Comparison of ENCODE assay signal across 9 cellular contexts in the genomic region with DNA sequence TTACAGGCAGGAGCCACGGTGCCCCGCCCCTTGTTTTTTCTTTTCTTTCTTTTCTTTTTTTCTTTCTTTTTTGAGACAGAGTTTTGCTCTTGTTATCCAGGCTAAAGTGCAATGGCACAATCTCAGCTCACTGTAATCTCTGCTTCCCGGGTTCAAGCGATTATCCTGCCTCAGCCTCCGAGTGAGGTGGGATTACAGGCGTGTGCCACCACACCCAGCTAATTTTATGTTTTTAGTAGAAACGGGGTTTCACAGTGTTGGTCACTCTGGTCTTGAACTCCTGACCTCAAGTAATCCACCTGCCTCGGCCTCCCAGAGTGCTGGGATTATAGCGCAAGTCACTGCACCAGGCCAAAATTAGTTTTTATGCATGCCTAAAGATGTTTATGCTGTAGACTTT. TPM values are rescaled to one million over a fixed set of nuclear protein-coding genes. Genes with fewer than 3 reads are reported as not detected.
DNase-seq lines count a peak whose midpoint lies in the region; ATAC-seq and TF ChIP-seq lines count a peak whose summit lies in the region.
"Had no signal": no experiment of that assay in that cellular context is flagged by ENCODE, and none has a peak within 500 bp of the region (broad histone marks: within the 10 kb centered on the region; RNA-seq: fewer than 3 reads in every experiment).

No MANE protein-coding gene starts in this region.

- no peak for ATAC-seq in activated CD8-positive, alpha-beta T cell treated with anti-CD3 and anti-CD28 coated beads, Interleukin-2, amount 10 ng/mL, durations not matched to agents 7 days and 5 days
- ATAC-seq in HG03196 (IDR thresholded peaks at IDR 0.05; ENCODE audit: unreplicated experiment), result no peak
- ATAC-seq in mucosa of descending colon, result no peak
- no peak for ATAC-seq in HG03097 (IDR thresholded peaks at IDR 0.05; ENCODE audit: low FRiP score, unreplicated experiment)

- H3K4me1 ChIP-seq in A673 (ENCODE audit: insufficient read depth, low read length, poor library complexity, severe bottlenecking), result peaks cover 32% of the 10 kb centered on the region
- peaks cover 36% of the 10 kb centered on the region for H3K4me1 ChIP-seq in DOHH2 (ENCODE audit: control insufficient read depth, low read length)
- peaks cover 5% of the 10 kb centered on the region; the same call in 1 of the 2 replicates for H3K4me1 ChIP-seq in iPS-20b (ENCODE audit: insufficient read depth, low read length)
- H3K4me1 ChIP-seq in mucosa of descending colon (ENCODE audit: low read depth), result peaks cover 27% of the 10 kb centered on the region

- peaks cover 63% of the 10 kb centered on the region for H3K4me1 Mint-ChIP-seq in activated CD8-positive, alpha-beta T cell treated with anti-CD3 and anti-CD28 coated beads, Interleukin-2, amount 10 ng/mL, durations not matched to agents 7 days and 5 days (ENCODE audit: low read depth)

- peak overlapping the region; percentile 35 for H3K4me3 Mint-ChIP-seq in activated CD8-positive, alpha-beta T cell treated with anti-CD3 and anti-CD28 coated beads, Interleukin-2, amount 10 ng/mL, durations not matched to agents 7 days and 5 days

- TF ChIP-seq CTCF in A673 (conservative IDR thresholded peaks at IDR 0.05; ENCODE audit: low read depth, low read length) (no peak), DOHH2 (IDR thresholded peaks at IDR 0.05; ENCODE audit: low read depth, low read length, poor library complexity, severe bottlenecking) (no peak), mucosa of descending colon (IDR thresholded peaks at IDR 0.05) (no peak)

- peak overlapping the region; percentile 55; the same call in 1 of the 2 replicates for H3K9ac ChIP-seq in iPS-20b (ENCODE audit: low read depth, low read length)

- POLR2A ChIA-PET in A673 (lab: Charles Lee; ENCODE audit: low non-redundant PET), result no interaction called here
- POLR2A ChIA-PET in activated CD8-positive, alpha-beta T cell treated with anti-CD3 and anti-CD28 coated beads, Interleukin-2, amount 10 ng/mL, durations not matched to agents 7 days and 5 days (lab: Charles Lee), result no interaction called here

- DNase-seq in A673 (ENCODE audit: low spot score) (no peak), mucosa of descending colon (no peak), occipital lobe (lab: John Stamatoyannopoulos, UW) (no peak)
- no peak for DNase-seq in activated CD8-positive, alpha-beta T cell treated with anti-CD3 and anti-CD28 coated beads, Interleukin-2, amount 10 ng/mL, durations not matched to agents 7 days and 5 days
- DNase-seq: NCI-H2081 treated with DMSO at 0.1 percent for 48 hours had no signal

- H3K27me3 Mint-ChIP-seq in activated CD8-positive, alpha-beta T cell treated with anti-CD3 and anti-CD28 coated beads, Interleukin-2, amount 10 ng/mL, durations not matched to agents 7 days and 5 days (ENCODE audit: low read depth), result no peaks in the 10 kb centered on the region

- CTCF ChIA-PET in A673 (lab: Charles Lee), result no interaction called here
- CTCF ChIA-PET in activated CD8-positive, alpha-beta T cell treated with anti-CD3 and anti-CD28 coated beads, Interleukin-2, amount 10 ng/mL, durations not matched to agents 7 days and 5 days (lab: Charles Lee), result interaction anchor here (0.9 kb wide), 1 partner anchor 47 kb away, joined by 3 read pairs; no protein-coding TSS in a partner anchor

- BruUV-seq in A673 (replicated peaks; lab: Mats Ljungman, UMichigan), result no TSS peak

- peaks cover 6% of the 10 kb centered on the region; the same call in 1 of the 2 replicates for H4K20me1 ChIP-seq in DOHH2 (ENCODE audit: control insufficient read depth, insufficient read depth, low read depth, low read length)

- peaks cover 49% of the 10 kb centered on the region for H3K79me2 ChIP-seq in DOHH2 (ENCODE audit: control insufficient read depth, low read length)

- H3F3A ChIP-seq in DOHH2 (ENCODE audit: control insufficient read depth, insufficient read depth), result peaks cover 66% of the 10 kb centered on the region

- no peaks in the 10 kb centered on the region for H3K9me2 ChIP-seq in DOHH2 (replicated peaks; ENCODE audit: control insufficient read depth, low read length)

- H3K4me2 ChIP-seq in DOHH2 (ENCODE audit: low read length), result peak overlapping the region; percentile 89

- peaks cover 67% of the 10 kb centered on the region for H3K36me3 Mint-ChIP-seq in activated CD8-positive, alpha-beta T cell treated with anti-CD3 and anti-CD28 coated beads, Interleukin-2, amount 10 ng/mL, durations not matched to agents 7 days and 5 days (ENCODE audit: low read depth)

- peak overlapping the region; percentile 77 for H3K4me3 ChIP-seq in A673 (ENCODE audit: low read depth, low read length, poor library complexity, severe bottlenecking)
- H3K4me3 ChIP-seq in DOHH2 (ENCODE audit: low read length), result peak overlapping the region; percentile 30; the same call in 1 of the 2 replicates
- peak overlapping the region; percentile 95; the same call in 1 of the 2 replicates for H3K4me3 ChIP-seq in iPS-20b (ENCODE audit: low read length)
- H3K4me3 ChIP-seq in mucosa of descending colon, result no peak overlapping the region

- intact Hi-C loops in A673 (cut with micrococcal nuclease; ENCODE audit: unreplicated experiment) (no loop called here), mucosa of descending colon (cut with DNase I, micrococcal nuclease) (no loop called here)

- peak overlapping the region; percentile 96 for H3K27ac ChIP-seq in A673 (ENCODE audit: low read depth, low read length, poor library complexity, severe bottlenecking)
- H3K27ac ChIP-seq in DOHH2 (ENCODE audit: low read depth, low read length), result no peak overlapping the region
- H3K27ac ChIP-seq in iPS-20b (ENCODE audit: low read length), result no peak overlapping the region

- peaks cover 68% of the 10 kb centered on the region for H3K36me3 ChIP-seq in A673 (ENCODE audit: insufficient read depth, low read length, poor library complexity, severe bottlenecking)
- H3K36me3 ChIP-seq in DOHH2 (ENCODE audit: control insufficient read depth, low read length), result peaks cover 74% of the 10 kb centered on the region
- H3K36me3 ChIP-seq in iPS-20b (ENCODE audit: insufficient read depth, low read depth, low read length), result peaks cover 67% of the 10 kb centered on the region
- H3K36me3 ChIP-seq in mucosa of descending colon (ENCODE audit: low read depth), result peaks cover 15% of the 10 kb centered on the region

- no peaks in the 10 kb centered on the region for H3K27me3 ChIP-seq in A673 (replicated peaks; ENCODE audit: insufficient read depth, low read depth, low read length, poor library complexity)
- H3K27me3 ChIP-seq in DOHH2 (ENCODE audit: control insufficient read depth, low read length), result no peaks in the 10 kb centered on the region; the same call in 1 of the 2 replicates
- H3K27me3 ChIP-seq in iPS-20b (ENCODE audit: insufficient read depth, low read length), result no peaks in the 10 kb centered on the region

- H3K9me3 Mint-ChIP-seq in activated CD8-positive, alpha-beta T cell treated with anti-CD3 and anti-CD28 coated beads, Interleukin-2, amount 10 ng/mL, durations not matched to agents 7 days and 5 days (ENCODE audit: insufficient read depth), result no peaks in the 10 kb centered on the region

- H3K9me3 ChIP-seq in A673 (ENCODE audit: low read depth, low read length, poor library complexity, severe bottlenecking), result no peaks in the 10 kb centered on the region
- no peaks in the 10 kb centered on the region for H3K9me3 ChIP-seq in DOHH2 (ENCODE audit: control insufficient read depth, insufficient read depth, low read length)
- no peaks in the 10 kb centered on the region for H3K9me3 ChIP-seq in iPS-20b (ENCODE audit: insufficient read depth, low read depth, low read length)
- no peaks in the 10 kb centered on the region for H3K9me3 ChIP-seq in mucosa of descending colon

- H3K27ac Mint-ChIP-seq in activated CD8-positive, alpha-beta T cell treated with anti-CD3 and anti-CD28 coated beads, Interleukin-2, amount 10 ng/mL, durations not matched to agents 7 days and 5 days, result peak overlapping the region; percentile 80

RNA-seq across cellular contexts. Expression of a gene that starts 2.5 kb away (rescaled TPM):
- total RNA-seq in A673 (2021) (1,052 and 1,102 TPM in 2 replicates), mucosa of descending colon (100 to 1,000 TPM; 606 to 700 (median 621) TPM), occipital lobe (1,043 TPM)
- 100 to 1,000 TPM; 876 to 907 TPM for total RNA-seq in activated CD8-positive, alpha-beta T cell treated with anti-CD3 and anti-CD28 coated beads, Interleukin-2, amount 10 ng/mL, durations not matched to agents 7 days and 5 days

RNA-seq across cellular contexts. Expression of a gene that starts 7.6 kb away (rescaled TPM):
- 15.9 and 17.4 TPM in 2 replicates for total RNA-seq in A673 (2021)
- total RNA-seq in activated CD8-positive, alpha-beta T cell treated with anti-CD3 and anti-CD28 coated beads, Interleukin-2, amount 10 ng/mL, durations not matched to agents 7 days and 5 days, result 1 to 10 TPM; 4.0 to 6.0 TPM
- 1 to 10 TPM; 3.8 to 8.1 (median 5.7) TPM for total RNA-seq in mucosa of descending colon
- 8.4 TPM for total RNA-seq in occipital lobe
